1 cellular context compared by ENCODE assay signal in genomic region chr11:20014067-20014402, GRCh38.
TF ChIP-seq lines count a peak whose summit lies in the region.

No MANE protein-coding gene starts in this region.

TF ChIP-seq in HepG2, 621 proteins besides CTCF, POLR2A, EP300 and RAD21 (continued from another document):
- TF ChIP-seq ZNF761 (CRISPR knock-in tag; conservative IDR thresholded peaks at IDR 0.05), result no peak
